ENCODE assay signal across 24 cellular contexts in the genomic region with DNA sequence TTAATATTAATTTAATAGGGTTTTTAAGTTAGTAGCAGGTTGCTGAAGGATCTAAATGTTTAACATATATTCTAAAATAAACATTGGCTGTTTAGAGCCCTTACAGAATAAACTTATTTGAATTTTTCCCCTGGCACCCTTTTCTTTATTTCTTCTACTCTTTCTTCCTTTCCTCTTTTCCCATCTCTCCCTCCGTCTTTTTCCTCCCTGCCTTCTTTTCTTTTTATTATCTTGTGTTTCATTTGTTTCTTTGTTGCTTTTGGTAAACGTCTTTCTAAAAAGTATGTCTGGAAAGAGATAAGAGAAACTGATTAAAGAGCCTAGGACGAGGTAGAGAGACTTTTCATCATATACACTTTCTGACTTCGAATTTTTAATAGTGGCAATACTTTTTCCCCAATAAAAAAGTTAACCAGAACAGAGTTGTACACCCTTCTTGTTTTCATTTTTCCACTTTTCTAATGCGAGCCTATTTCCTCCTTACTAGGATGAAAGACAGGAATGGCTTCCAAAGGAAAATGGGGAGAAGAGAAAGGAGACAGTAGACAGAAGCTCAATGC.
"Had no signal": no experiment of that assay in that cellular context is flagged by ENCODE, and none has a peak within 500 bp of the region (broad histone marks: within the 10 kb centered on the region; RNA-seq: fewer than 3 reads in every experiment).

No MANE protein-coding gene starts in this region.

- ATAC-seq: activated CD8-positive, alpha-beta memory T cell treated with anti-CD3 and anti-CD28 coated beads, Interleukin-2, amount 10 ng/mL, durations not matched to agents 7 days and 5 days; activated T-cell treated with anti-CD3 and anti-CD28 coated beads, Interleukin-2, amount 50 U/mL, for 4 hours; PC-3; WTC11 had no signal

- H3K9me3 Mint-ChIP-seq: activated CD4-positive, alpha-beta T cell treated with anti-CD3 and anti-CD28 coated beads, Interleukin-2, amount 10 ng/mL, durations not matched to agents 24 days and 14 days; activated naive CD4-positive, alpha-beta T cell treated with anti-CD3 and anti-CD28 coated beads, Interleukin-2, amount 50 U/mL, for 24 hours; activated T-cell treated with anti-CD3 and anti-CD28 coated beads, Interleukin-2, amount 50 U/mL, for 4 hours; activated T-helper 2 cell treated with anti-CD3 and anti-CD28 coated beads, Interferon-gamma antibody, Interleukin-2, Interleukin-4, amounts not matched to agents 10 μg/mL and 5 μg/mL and 100 μg/mL, durations not matched to agents 14 hours and 24 hours and 36 hours; central memory CD8-positive, alpha-beta T cell; T-helper 1 cell treated with Interleukin-12 subunit alpha and Interleukin-12 subunit beta and Interleukin-4 antibody, amounts not matched to agents 30 μg/mL and 1 μg/mL, for 36 hours; WTC11 had no signal

- H3K9me3 ChIP-seq: MG63, SJSA1 had no signal

- H3K27ac ChIP-seq: SJSA1 had no signal

- H3K36me3 ChIP-seq: MG63, SJSA1 had no signal

- H3K36me3 Mint-ChIP-seq: activated naive CD4-positive, alpha-beta T cell treated with anti-CD3 and anti-CD28 coated beads, Interleukin-2, amount 50 U/mL, for 24 hours; brain; WTC11 had no signal

- FAIRE-seq: astrocyte had no signal

- H3K4me3 ChIP-seq: MG63, SJSA1 had no signal

- H3K4me3 Mint-ChIP-seq: activated CD4-positive, alpha-beta T cell treated with anti-CD3 and anti-CD28 coated beads, Interleukin-2, amount 10 ng/mL, durations not matched to agents 24 days and 14 days; activated CD8-positive, alpha-beta memory T cell treated with anti-CD3 and anti-CD28 coated beads, Interleukin-2, amount 10 ng/mL, durations not matched to agents 7 days and 5 days; activated naive CD4-positive, alpha-beta T cell treated with anti-CD3 and anti-CD28 coated beads, Interleukin-2, amount 50 U/mL, for 24 hours; activated T-cell treated with anti-CD3 and anti-CD28 coated beads, Interleukin-2, amount 50 U/mL, for 4 hours; central memory CD8-positive, alpha-beta T cell; T-helper 1 cell treated with Interleukin-12 subunit alpha and Interleukin-12 subunit beta and Interleukin-4 antibody, amounts not matched to agents 30 μg/mL and 1 μg/mL, for 36 hours; WTC11 had no signal

- H3K27me3 Mint-ChIP-seq: central memory CD8-positive, alpha-beta T cell had no signal

- H3K27ac Mint-ChIP-seq: activated CD4-positive, alpha-beta T cell treated with anti-CD3 and anti-CD28 coated beads, Interleukin-2, amount 10 ng/mL, durations not matched to agents 24 days and 14 days; activated CD8-positive, alpha-beta memory T cell treated with anti-CD3 and anti-CD28 coated beads, Interleukin-2, amount 10 ng/mL, durations not matched to agents 7 days and 5 days; activated naive CD4-positive, alpha-beta T cell treated with anti-CD3 and anti-CD28 coated beads, Interleukin-2, amount 50 U/mL, for 24 hours; activated T-helper 2 cell treated with anti-CD3 and anti-CD28 coated beads, Interferon-gamma antibody, Interleukin-2, Interleukin-4, amounts not matched to agents 10 μg/mL and 5 μg/mL and 100 μg/mL, durations not matched to agents 14 hours and 24 hours and 36 hours; brain; T-helper 1 cell treated with Interleukin-12 subunit alpha and Interleukin-12 subunit beta and Interleukin-4 antibody, amounts not matched to agents 30 μg/mL and 1 μg/mL, for 36 hours; WTC11 had no signal

- H3K27me3 ChIP-seq: MG63, SJSA1 had no signal

- DNase-seq: activated CD4-positive, alpha-beta T cell treated with anti-CD3 and anti-CD28 coated beads for 1 hour; activated CD4-positive, alpha-beta T cell treated with anti-CD3 and anti-CD28 coated beads, Interleukin-2, amount 10 ng/mL, durations not matched to agents 24 days and 14 days; activated CD4-positive, alpha-beta T cell treated with anti-CD3 and anti-CD28 coated beads, Interleukin-2, amount 50 U/mL, for 48 hours; activated CD8-positive, alpha-beta memory T cell treated with anti-CD3 and anti-CD28 coated beads, Interleukin-2, amount 10 ng/mL, durations not matched to agents 7 days and 5 days; activated T-cell treated with anti-CD3 and anti-CD28 coated beads, Interleukin-2, amount 50 U/mL, for 4 hours; amygdala; MG63; MV-4-11; NCI-H1105; NCI-H1436; NCI-H1694 treated with DMSO at 0.1 percent for 48 hours; NCI-H2081; NCI-H510A treated with DMSO at 0.1 percent for 48 hours; NCI-H69; PC-3; SHP77 had no signal
